ENCODE assay signal across 9 cellular contexts in genomic region chrX:41397768-41398167, GRCh38. TPM values are rescaled to one million over a fixed set of nuclear protein-coding genes. Genes with fewer than 3 reads are reported as not detected.
"Had no signal": no experiment of that assay in that cellular context is flagged by ENCODE, and none has a peak within 500 bp of the region (broad histone marks: within the 10 kb centered on the region; RNA-seq: fewer than 3 reads in every experiment).

No MANE protein-coding gene starts in this region.

- H3K4me3 ChIP-seq: GM23338 had no signal

- H3K27ac ChIP-seq: HL-60 had no signal

- DNase-seq: H9, HCEC 1CT, KG1 had no signal

- ATAC-seq: GM23338, HepG2 had no signal

RNA-seq across cellular contexts. Expression of gene NYX, which starts 49.4 kb away (rescaled TPM):
- total RNA-seq: H1, H9, HepG2, HT1080 had no signal
- polyA plus RNA-seq: H1, HepG2, IgD-negative memory B cell had no signal
